8 cellular contexts compared by ENCODE assay signal in genomic region chr5:118681655-118682054, GRCh38.
"Had no signal": no experiment of that assay in that cellular context is flagged by ENCODE, and none has a peak within 500 bp of the region (broad histone marks: within the 10 kb centered on the region; RNA-seq: fewer than 3 reads in every experiment).

No MANE protein-coding gene starts in this region.

- ATAC-seq: GM12878 had no signal

- DNase-seq: GDM1, GF-D8 had no signal

- FAIRE-seq: G401.6, GM12878, GM12891, GM12892, GM18507, GM19239 had no signal

- H3K4me3 ChIP-seq: GM12878 had no signal
